In genomic region chr17:74203439-74204240, GRCh38 we compare ENCODE assay signal across 8 cellular contexts. TPM values are rescaled to one million over a fixed set of nuclear protein-coding genes. Genes with fewer than 3 reads are reported as not detected.
DNase-seq lines count a peak whose midpoint lies in the region; ATAC-seq and TF ChIP-seq lines count a peak whose summit lies in the region.

Gene RPL38, plus strand, starts transcription at chr17:74203678. Its CDS starts 278 bp downstream, at chr17:74203956.

- H3K4me1 Mint-ChIP-seq in CD4-positive, alpha-beta T cell (ENCODE audit: low read depth), result peaks cover 44% of the 10 kb centered on the region
- H3K4me1 Mint-ChIP-seq in effector memory CD8-positive, alpha-beta T cell (ENCODE audit: low read depth in 2 of 2), result peaks cover 30 to 34% of the 10 kb centered on the region in 2 donors

- H3K9me3 Mint-ChIP-seq in CD4-positive, alpha-beta T cell, result no peaks in the 10 kb centered on the region
- H3K9me3 Mint-ChIP-seq in effector memory CD8-positive, alpha-beta T cell, result no peaks in the 10 kb centered on the region

- no peaks in the 10 kb centered on the region for H3K9me3 ChIP-seq in CD4-positive, alpha-beta T cell (ENCODE audit: control insufficient read depth, low read length)

- intact Hi-C loops in CD4-positive, alpha-beta T cell (cut with DNase I, micrococcal nuclease), result loop anchor here (2.0 to 10.0 kb wide), 4 partner anchors 253 to 1479 kb away; partner anchors contain the start of gene RAB37 (in 1 of the 2)

- CTCF ChIA-PET in CD4-positive, alpha-beta T cell (lab: Charles Lee), result interaction anchor here (0.9 to 2.5 kb wide), 6 partner anchors 8 to 165 kb away, joined by 3 to 16 read pairs (median 4); partner anchors contain the start of genes BTBD17 and TTYH2
- CTCF ChIA-PET in activated CD8-positive, alpha-beta memory T cell treated with anti-CD3 and anti-CD28 coated beads for 36 hours (lab: Charles Lee), result interaction anchor here (0.5 to 1.9 kb wide), 8 partner anchors 10 to 678 kb away, joined by 3 to 6 read pairs (median 3); partner anchors contain the start of gene TTYH2

- peak; percentile 89 for TF ChIP-seq CTCF in CD4-positive, alpha-beta T cell (IDR thresholded peaks at IDR 0.05)

- peak; percentile 85 for ATAC-seq in CD4-positive, alpha-beta T cell (ENCODE audit: poor library complexity)
- peak; percentile 50 for ATAC-seq in GM19438 (IDR thresholded peaks at IDR 0.05; ENCODE audit: low read depth, unreplicated experiment)
- ATAC-seq in effector memory CD8-positive, alpha-beta T cell (replicated peaks), result peak; percentile 88

- peak within 1 kb of the TSS; percentile 69 for H3K27ac ChIP-seq in CD4-positive, alpha-beta T cell (ENCODE audit: low read depth, low read length)

- peak within 1 kb of the TSS; percentile 82 for H3K27ac Mint-ChIP-seq in CD4-positive, alpha-beta T cell
- H3K27ac Mint-ChIP-seq in effector memory CD8-positive, alpha-beta T cell, result peak within 1 kb of the TSS; percentile 91 to 99

- DNase-seq in CD4-positive, alpha-beta T cell, result peak; percentile 88 to 96 (median 94)
- peak; percentile 97 for DNase-seq in HT-29 (ENCODE audit: low spot score)
- DNase-seq in NK-92 treated with Interleukin-12 subunit alpha and Interleukin-12 subunit beta, amount 100 ng/mL, for 24 hours (lab: John Stamatoyannopoulos, UW), result peak; percentile 91
- DNase-seq in effector memory CD8-positive, alpha-beta T cell, result peak; percentile 92 to 96 (median 95)
- peak; percentile 99 for DNase-seq in medulla oblongata (ENCODE audit: extremely low spot score)
- DNase-seq in stimulated activated CD8-positive, alpha-beta memory T cell treated with anti-CD3 and anti-CD28 coated beads, Interleukin-12 subunit alpha, Interleukin-12 subunit beta, amount 100 ng/mL, for 1 hour (ENCODE audit: low read depth), result peak; percentile 96

- peaks cover 39% of the 10 kb centered on the region for H3K36me3 Mint-ChIP-seq in CD4-positive, alpha-beta T cell (ENCODE audit: low read depth)
- peaks cover 62% of the 10 kb centered on the region for H3K36me3 Mint-ChIP-seq in effector memory CD8-positive, alpha-beta T cell (ENCODE audit: insufficient read depth)

- peak within 1 kb of the TSS; percentile 94 for H3K4me3 Mint-ChIP-seq in CD4-positive, alpha-beta T cell
- H3K4me3 Mint-ChIP-seq in effector memory CD8-positive, alpha-beta T cell, result peak within 1 kb of the TSS; percentile 92 to 99

- POLR2A ChIA-PET in CD4-positive, alpha-beta T cell (lab: Charles Lee), result interaction anchor here (0.6 to 1.8 kb wide), 7 partner anchors 9 to 1477 kb away, joined by 3 to 18 read pairs (median 3); partner anchors contain the start of genes BTBD17 and TTYH2
- POLR2A ChIA-PET in activated CD8-positive, alpha-beta memory T cell treated with anti-CD3 and anti-CD28 coated beads for 36 hours (lab: Charles Lee), result interaction anchor here (0.5 to 1.9 kb wide), 5 partner anchors 8 to 548 kb away, joined by 3 to 9 read pairs (median 6); partner anchors contain the start of gene TTYH2

- H3K27me3 ChIP-seq in CD4-positive, alpha-beta T cell (ENCODE audit: control insufficient read depth, insufficient read depth, low read length), result peaks cover 24% of the 10 kb centered on the region

- peaks cover 16% of the 10 kb centered on the region for H3K27me3 Mint-ChIP-seq in CD4-positive, alpha-beta T cell
- peaks cover 36 to 41% of the 10 kb centered on the region in 2 donors for H3K27me3 Mint-ChIP-seq in effector memory CD8-positive, alpha-beta T cell

RNA-seq across cellular contexts. Expression of gene RPL38, which starts in this region (rescaled TPM):
- total RNA-seq in CD4-positive, alpha-beta T cell, result 1,000 to 10,000 TPM; 2,305 to 2,531 TPM
- total RNA-seq in HT-29 (2014; rRNA removed; shearing (Covaris generic)), result 1,500 and 1,729 TPM in 2 replicates
- 1,000 to 10,000 TPM; 1,434 to 1,464 TPM for total RNA-seq in activated CD8-positive, alpha-beta memory T cell treated with anti-CD3 and anti-CD28 coated beads for 36 hours

Comparison
In these comparisons a context has a peak if more than half of its experiments do, and no peak if none do; other contexts are left out.
1. Peak in every context shown above with its lines: DNase-seq, ATAC-seq and H3K27ac ChIP-seq.